Comparison of ENCODE assay signal across 12 cellular contexts in genomic region chr9:88531920-88532319, GRCh38. TPM values are rescaled to one million over a fixed set of nuclear protein-coding genes. Genes with fewer than 3 reads are reported as not detected.
DNase-seq lines count a peak whose midpoint lies in the region; ATAC-seq and TF ChIP-seq lines count a peak whose summit lies in the region.
"Had no signal": no experiment of that assay in that cellular context is flagged by ENCODE, and none has a peak within 500 bp of the region (broad histone marks: within the 10 kb centered on the region; RNA-seq: fewer than 3 reads in every experiment).

No MANE protein-coding gene starts in this region.

- peaks cover 0 to 60% (median 23%) of the 10 kb centered on the region in 6 donors for H3K4me1 ChIP-seq in spleen
- H3K4me1 ChIP-seq: parathyroid adenoma had no signal

- no peaks in the 10 kb centered on the region for H3K9me3 ChIP-seq in spleen
- H3K9me3 ChIP-seq: stomach had no signal

- H3K4me3 ChIP-seq in spleen, result no peak overlapping the region
- H3K4me3 ChIP-seq: K562, stomach had no signal

- DNase-seq in HFFc6 (no peak), islet precursor cell (peak; percentile 67), spleen (peak; percentile 31), posterior cingulate gyrus (no peak)
- no peak for DNase-seq in activated naive CD4-positive, alpha-beta T cell treated with anti-CD3 and anti-CD28 coated beads, Interleukin-2, amount 10 ng/mL, durations not matched to agents 7 days and 5 days
- DNase-seq: activated CD4-positive, alpha-beta T cell treated with anti-CD3 and anti-CD28 coated beads, Interleukin-2, amount 50 U/mL, for 4 hours; activated effector memory CD4-positive, alpha-beta T cell treated with Interleukin-2 at 50 U/mL for 16 hours; stomach had no signal

- WGBS in spleen, 5 donors, result 39 to 60% (median 54%) methylated on average over 10 of the region's 10 CpGs

- no peak for TF ChIP-seq POLR2A in spleen (IDR thresholded peaks at IDR 0.05)

- peaks cover 65% of the 10 kb centered on the region for H3K4me1 Mint-ChIP-seq in HFFc6 (ENCODE audit: low read depth)
- H3K4me1 Mint-ChIP-seq in brain, result peaks cover 33% of the 10 kb centered on the region
- peaks cover 15% of the 10 kb centered on the region for H3K4me1 Mint-ChIP-seq in activated naive CD4-positive, alpha-beta T cell treated with anti-CD3 and anti-CD28 coated beads, Interleukin-2, amount 10 ng/mL, durations not matched to agents 7 days and 5 days

- peaks cover 0 to 65% (median 30%) of the 10 kb centered on the region in 7 donors for H3K27me3 ChIP-seq in spleen (replicated peaks in 1 of 7)

- intact Hi-C loops in spleen (cut with DNase I; ENCODE audit: low total_unique reads), result no loop called here
- intact Hi-C loops in posterior cingulate gyrus (cut with DNase I), result no loop called here

- TF ChIP-seq CTCF in HFFc6 (IDR thresholded peaks at IDR 0.05), result no peak
- TF ChIP-seq CTCF in brain (conservative IDR thresholded peaks at IDR 0.05), result no peak
- no peak for TF ChIP-seq CTCF in spleen (IDR thresholded peaks at IDR 0.05 in 8 of 11, conservative IDR thresholded peaks at IDR 0.05 in 3 of 11)

- peaks cover 1% of the 10 kb centered on the region; the same call in 1 of the 2 replicates for H3K27me3 Mint-ChIP-seq in HFFc6 (ENCODE audit: insufficient read depth)
- peaks cover 40% of the 10 kb centered on the region for H3K27me3 Mint-ChIP-seq in brain
- H3K27me3 Mint-ChIP-seq in activated naive CD4-positive, alpha-beta T cell treated with anti-CD3 and anti-CD28 coated beads, Interleukin-2, amount 10 ng/mL, durations not matched to agents 7 days and 5 days, result peaks cover 84% of the 10 kb centered on the region

- H3K9me3 Mint-ChIP-seq in HFFc6 (peaks cover 12% of the 10 kb centered on the region), brain (peaks cover 0 to 11% (median 3%) of the 10 kb centered on the region in 5 experiments)
- no peaks in the 10 kb centered on the region for H3K9me3 Mint-ChIP-seq in activated naive CD4-positive, alpha-beta T cell treated with anti-CD3 and anti-CD28 coated beads, Interleukin-2, amount 10 ng/mL, durations not matched to agents 7 days and 5 days

- H3K4me3 Mint-ChIP-seq in HFFc6 (peak overlapping the region; percentile 97), brain (peak overlapping the region; percentile 26 to 81 (median 54))
- no peak overlapping the region for H3K4me3 Mint-ChIP-seq in activated naive CD4-positive, alpha-beta T cell treated with anti-CD3 and anti-CD28 coated beads, Interleukin-2, amount 10 ng/mL, durations not matched to agents 7 days and 5 days

- CTCF ChIA-PET in activated naive CD4-positive, alpha-beta T cell treated with anti-CD3 and anti-CD28 coated beads, Interleukin-2, amount 10 ng/mL, durations not matched to agents 7 days and 5 days (lab: Charles Lee), result no interaction called here

- H3K36me3 Mint-ChIP-seq in HFFc6 (ENCODE audit: low read depth) (peaks cover 43% of the 10 kb centered on the region), brain (no peaks in the 10 kb centered on the region)
- H3K36me3 Mint-ChIP-seq in activated naive CD4-positive, alpha-beta T cell treated with anti-CD3 and anti-CD28 coated beads, Interleukin-2, amount 10 ng/mL, durations not matched to agents 7 days and 5 days, result no peaks in the 10 kb centered on the region

- H3K27ac Mint-ChIP-seq in HFFc6 (peak overlapping the region; percentile 96), brain (peak overlapping the region in 3 of 5 experiments; percentile 9 to 40 (median 22))
- no peak overlapping the region for H3K27ac Mint-ChIP-seq in activated naive CD4-positive, alpha-beta T cell treated with anti-CD3 and anti-CD28 coated beads, Interleukin-2, amount 10 ng/mL, durations not matched to agents 7 days and 5 days

- H3K36me3 ChIP-seq in spleen, result no peaks in the 10 kb centered on the region
- H3K36me3 ChIP-seq: stomach had no signal

- no peak for ATAC-seq in HG03432 (IDR thresholded peaks at IDR 0.05; ENCODE audit: unreplicated experiment)
- ATAC-seq: K562 had no signal

- H3K27ac ChIP-seq in spleen, result no peak overlapping the region
- H3K27ac ChIP-seq: parathyroid adenoma, stomach had no signal

RNA-seq across cellular contexts. Expression of gene NXNL2, which starts 3.1 kb away (rescaled TPM):
- total RNA-seq in HFFc6 (2021; fragmentation: NEBNext Ultra II Directional; extraction: Animal tissue kit (Norgen Biotek cat#: 25700)), result 1 to 10 TPM; 5.4 to 8.8 (median 8.2) TPM
- 0.37 TPM for polyA plus RNA-seq in brain (ENCODE audit: insufficient read depth, low read depth, low replicate concordance)
- total RNA-seq in spleen, result under 1 TPM in 2 of 7 donors, not detected in 5; 0.51 to 0.94 TPM
- polyA plus RNA-seq in spleen, result under 1 TPM; 0.22 to 0.29 (median 0.23) TPM
- total RNA-seq: K562, stomach had no signal

Comparison
In these comparisons a context has a peak if more than half of its experiments do, and no peak if none do; other contexts are left out.
1. DNase-seq: peak in islet precursor cell (single experiment) and spleen (single experiment); none in HFFc6 (single experiment), activated naive CD4-positive, alpha-beta T cell treated with anti-CD3 and anti-CD28 coated beads, Interleukin-2, amount 10 ng/mL, durations not matched to agents 7 days and 5 days (single experiment) and posterior cingulate gyrus (0 of 10).